ENCODE assay signal across 19 cellular contexts in genomic region chr11:26891501-26891900, GRCh38.
DNase-seq lines count a peak whose midpoint lies in the region; ATAC-seq and TF ChIP-seq lines count a peak whose summit lies in the region.
"Had no signal": no experiment of that assay in that cellular context is flagged by ENCODE, and none has a peak within 500 bp of the region (broad histone marks: within the 10 kb centered on the region; RNA-seq: fewer than 3 reads in every experiment).

No MANE protein-coding gene starts in this region.

- no CpG with 5 or more reads among the region's 2 CpGs for WGBS in H9 (ENCODE audit: extremely low coverage, insufficient read length, low lambda C conversion rate)

- no peak overlapping the region for H3T11ph ChIP-seq in H9 (ENCODE audit: low read length)

- H4K91ac ChIP-seq in H9 (ENCODE audit: insufficient read length, low read depth, low read length), result no peak overlapping the region

- no peak overlapping the region for H4K8ac ChIP-seq in H9 (replicated peaks; ENCODE audit: insufficient read length, low read depth, low read length)

- peaks cover 7 to 11% of the 10 kb centered on the region in 2 experiments; a peak in 4 of 5 replicates for H3K9me3 Mint-ChIP-seq in H9
- peaks cover 21% of the 10 kb centered on the region for H3K9me3 Mint-ChIP-seq in activated naive CD8-positive, alpha-beta T cell treated with anti-CD3 and anti-CD28 coated beads, Interleukin-2, amount 50 U/mL, for 24 hours

- H3K23me2 ChIP-seq in H9 (ENCODE audit: insufficient read length, low read depth, low read length, poor library complexity, severe bottlenecking), result no peaks in the 10 kb centered on the region

- no peaks in the 10 kb centered on the region for H3K27me3 Mint-ChIP-seq in H9 (ENCODE audit: low read depth)
- no peaks in the 10 kb centered on the region for H3K27me3 Mint-ChIP-seq in activated naive CD8-positive, alpha-beta T cell treated with anti-CD3 and anti-CD28 coated beads, Interleukin-2, amount 50 U/mL, for 24 hours
- H3K27me3 Mint-ChIP-seq: CD4-positive, alpha-beta T cell had no signal

- H2AFZ ChIP-seq in H9 (ENCODE audit: low read length), result no peak overlapping the region

- no peak overlapping the region for H3K56ac ChIP-seq in H9 (ENCODE audit: insufficient read length, low read depth, low read length)

- no peak overlapping the region for H3K4ac ChIP-seq in H9 (ENCODE audit: low read depth, low read length)

- H3K4me1 ChIP-seq in H9 (ENCODE audit: insufficient read depth, low read length) (no peaks in the 10 kb centered on the region), ascending aorta (no peaks in the 10 kb centered on the region)
- H3K4me1 ChIP-seq: BLaER1 treated with 17β-estradiol and CSF1 and Interleukin-3, amounts not matched to agents 10 nM and 100 nM had no signal

- H2BK15ac ChIP-seq in H9 (ENCODE audit: low read depth, low read length), result no peak overlapping the region

- H3K9ac ChIP-seq in H9 (ENCODE audit: extremely low read depth, insufficient read length, low read length), result no peak overlapping the region
- H3K9ac ChIP-seq: BLaER1 treated with 17β-estradiol and CSF1 and Interleukin-3, amounts not matched to agents 10 nM and 100 nM; SK-N-SH had no signal

- H3K4me3 Mint-ChIP-seq in H9, result no peak overlapping the region
- H3K4me3 Mint-ChIP-seq in activated naive CD8-positive, alpha-beta T cell treated with anti-CD3 and anti-CD28 coated beads, Interleukin-2, amount 50 U/mL, for 24 hours, result no peak overlapping the region
- H3K4me3 Mint-ChIP-seq: CD4-positive, alpha-beta T cell; T-helper 1 cell treated with Interleukin-12 subunit alpha and Interleukin-12 subunit beta and Interleukin-4 antibody, amounts not matched to agents 30 μg/mL and 1 μg/mL, for 36 hours had no signal

- no peak overlapping the region for H3K18ac ChIP-seq in H9 (ENCODE audit: insufficient read length, low read depth, low read length)

- peaks cover 3 to 9% (median 6%) of the 10 kb centered on the region in 3 experiments; a peak in 5 of 7 replicates for H3K36me3 Mint-ChIP-seq in H9 (ENCODE audit: insufficient read depth in 1 of 3, low read depth in 3 of 3)
- H3K36me3 Mint-ChIP-seq in activated naive CD8-positive, alpha-beta T cell treated with anti-CD3 and anti-CD28 coated beads, Interleukin-2, amount 50 U/mL, for 24 hours (ENCODE audit: low read depth), result no peaks in the 10 kb centered on the region

- no peaks in the 10 kb centered on the region for H3K79me2 ChIP-seq in H9 (ENCODE audit: insufficient read depth, low read length)

- H3K27me3 ChIP-seq in H9 (ENCODE audit: insufficient read depth, low read length), result no peaks in the 10 kb centered on the region
- no peaks in the 10 kb centered on the region for H3K27me3 ChIP-seq in ascending aorta
- H3K27me3 ChIP-seq: BLaER1 treated with 17β-estradiol and CSF1 and Interleukin-3, amounts not matched to agents 10 nM and 100 nM had no signal

- DNase-seq in H9 (no peak), fibroblast of the aortic adventitia (ENCODE audit: low read depth) (peak; percentile 7), T1000 (lab: John Stamatoyannopoulos, UW) (no peak), ascending aorta (ENCODE audit: low spot score in 2 of 2) (no peak)
- DNase-seq in activated naive CD8-positive, alpha-beta T cell treated with anti-CD3 and anti-CD28 coated beads, Interleukin-2, amount 50 U/mL, for 24 hours, result no peak
- DNase-seq: AML-193; CD4-positive, alpha-beta T cell; NCI-H1105; NCI-H1436 treated with DMSO at 0.1 percent for 48 hours; NCI-H187 treated with DMSO at 0.1 percent for 48 hours; NCI-H524; NCI-H748 treated with DMSO at 0.1 percent for 48 hours; PC-3; SK-N-SH; SW 1271 had no signal

- no peak overlapping the region for H2BK5ac ChIP-seq in H9 (ENCODE audit: insufficient read length, low read length)

- H3K27ac ChIP-seq in H9 (ENCODE audit: insufficient read length, low read depth, low read length) (no peak overlapping the region), ascending aorta (no peak overlapping the region)
- H3K27ac ChIP-seq: BLaER1 treated with 17β-estradiol and CSF1 and Interleukin-3, amounts not matched to agents 10 nM and 100 nM had no signal

- H2BK12ac ChIP-seq in H9 (ENCODE audit: insufficient read length, low read depth, low read length), result no peak overlapping the region

- no peak overlapping the region for H3K14ac ChIP-seq in H9 (ENCODE audit: insufficient read depth, low read length)

- no peaks in the 10 kb centered on the region for H3K79me1 ChIP-seq in H9 (ENCODE audit: insufficient read depth, low read depth, low read length, poor library complexity, severe bottlenecking)

- no peak overlapping the region for H2BK20ac ChIP-seq in H9 (ENCODE audit: low read depth, low read length, poor library complexity, severe bottlenecking)

- no peaks in the 10 kb centered on the region for H3K4me1 Mint-ChIP-seq in H9
- no peaks in the 10 kb centered on the region for H3K4me1 Mint-ChIP-seq in activated naive CD8-positive, alpha-beta T cell treated with anti-CD3 and anti-CD28 coated beads, Interleukin-2, amount 50 U/mL, for 24 hours

- no peak overlapping the region for H3K4me2 ChIP-seq in H9 (ENCODE audit: insufficient read depth, insufficient read length, low read length)
- H3K4me2 ChIP-seq: BLaER1 treated with 17β-estradiol and CSF1 and Interleukin-3, amounts not matched to agents 10 nM and 100 nM; SK-N-SH had no signal

- no peak overlapping the region for H3K23ac ChIP-seq in H9 (ENCODE audit: insufficient read length, low read depth, low read length)

- peak overlapping the region; percentile 60 for H4K5ac ChIP-seq in H9 (ENCODE audit: insufficient read length, low read depth, low read length)

- H2AK5ac ChIP-seq in H9 (ENCODE audit: insufficient read length, low read length), result no peak overlapping the region

- intact Hi-C loops in ascending aorta (cut with DNase I), result no loop called here

- H3K9me3 ChIP-seq in H9 (ENCODE audit: control insufficient read depth, low read depth, low read length) (no peaks in the 10 kb centered on the region), ascending aorta (peaks cover 0 to 9% of the 10 kb centered on the region in 2 donors)
- H3K9me3 ChIP-seq: BLaER1 treated with 17β-estradiol and CSF1 and Interleukin-3, amounts not matched to agents 10 nM and 100 nM; SK-N-SH had no signal

- no peak overlapping the region for H3K27ac Mint-ChIP-seq in H9
- H3K27ac Mint-ChIP-seq in activated naive CD8-positive, alpha-beta T cell treated with anti-CD3 and anti-CD28 coated beads, Interleukin-2, amount 50 U/mL, for 24 hours, result no peak overlapping the region
- H3K27ac Mint-ChIP-seq: CD4-positive, alpha-beta T cell; T-helper 1 cell treated with Interleukin-12 subunit alpha and Interleukin-12 subunit beta and Interleukin-4 antibody, amounts not matched to agents 30 μg/mL and 1 μg/mL, for 36 hours had no signal

- TF ChIP-seq CTCF in H9 (conservative IDR thresholded peaks at IDR 0.05) (no peak), fibroblast of the aortic adventitia (IDR thresholded peaks at IDR 0.05; ENCODE audit: insufficient read depth, low read length) (no peak), ascending aorta (IDR thresholded peaks at IDR 0.05) (no peak)

- peak; percentile 70 for ATAC-seq in GM18517 (IDR thresholded peaks at IDR 0.05; ENCODE audit: unreplicated experiment)
- peak; percentile 59 for ATAC-seq in HG03439 (IDR thresholded peaks at IDR 0.05; ENCODE audit: unreplicated experiment)
- no peak for ATAC-seq in activated naive CD8-positive, alpha-beta T cell treated with anti-CD3 and anti-CD28 coated beads, Interleukin-2, amount 50 U/mL, for 24 hours
- ATAC-seq: PC-3 had no signal

- H3K4me3 ChIP-seq in fibroblast of the aortic adventitia (ENCODE audit: low read depth, low read length), result no peak overlapping the region
- no peak overlapping the region for H3K4me3 ChIP-seq in ascending aorta
- H3K4me3 ChIP-seq: BLaER1 treated with 17β-estradiol and CSF1 and Interleukin-3, amounts not matched to agents 10 nM and 100 nM had no signal

- no peaks in the 10 kb centered on the region for H4K20me1 ChIP-seq in H9 (ENCODE audit: control insufficient read depth, insufficient read depth, insufficient read length)
- H4K20me1 ChIP-seq: BLaER1 treated with 17β-estradiol and CSF1 and Interleukin-3, amounts not matched to agents 10 nM and 100 nM had no signal

- H2BK120ac ChIP-seq in H9 (ENCODE audit: low read depth, low read length, poor library complexity, severe bottlenecking), result no peak overlapping the region

- H3K36me3 ChIP-seq in ascending aorta, result no peaks in the 10 kb centered on the region
- H3K36me3 ChIP-seq: BLaER1 treated with 17β-estradiol and CSF1 and Interleukin-3, amounts not matched to agents 10 nM and 100 nM had no signal
